In the genomic region with DNA sequence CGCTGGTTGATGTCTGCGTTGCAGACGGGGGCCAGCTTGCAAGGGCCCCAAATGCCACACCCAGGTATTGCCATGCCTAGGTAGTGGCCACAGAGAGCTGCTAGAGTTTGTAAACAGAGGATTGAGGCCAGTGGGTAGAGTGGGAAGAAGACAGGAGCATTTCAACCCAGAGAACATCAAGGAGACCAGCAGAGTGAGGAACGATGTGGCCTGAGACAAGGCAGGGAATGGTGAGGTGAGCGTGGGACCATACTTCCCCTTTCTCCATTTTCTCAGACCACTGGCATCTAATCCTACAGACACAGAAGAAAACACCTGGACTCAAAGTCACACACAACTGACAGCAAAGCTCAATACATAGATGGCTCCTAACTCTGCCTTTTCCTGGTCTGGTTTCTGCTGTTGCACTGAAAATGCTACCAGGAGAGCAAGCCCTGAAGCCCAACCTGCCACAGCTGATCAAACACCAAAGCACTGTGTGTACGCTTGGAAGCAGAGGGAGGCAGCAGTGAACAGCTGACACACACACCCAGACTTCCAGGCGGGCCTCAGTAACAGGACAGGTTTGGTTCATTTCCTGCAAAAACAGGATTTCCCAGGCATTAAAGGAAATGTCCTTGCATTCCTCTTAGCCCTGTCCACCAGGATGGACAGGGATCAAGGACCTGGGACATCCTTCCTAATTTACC, we compare ENCODE assay signal across 8 cellular contexts. TPM values are rescaled to one million over a fixed set of nuclear protein-coding genes. Genes with fewer than 3 reads are reported as not detected.
DNase-seq lines count a peak whose midpoint lies in the region; ATAC-seq and TF ChIP-seq lines count a peak whose summit lies in the region.

No MANE protein-coding gene starts in this region.

- H3K9me3 Mint-ChIP-seq in endodermal cell = no peaks in the 10 kb centered on the region

- peak overlapping the region; percentile 76 for H3K27ac Mint-ChIP-seq in endodermal cell

- H3K4me1 Mint-ChIP-seq in endodermal cell = peaks cover 49% of the 10 kb centered on the region

- peaks cover 19% of the 10 kb centered on the region for H3K9me3 ChIP-seq in endodermal cell (ENCODE audit: control insufficient read depth, low read length)

- ATAC-seq in GM18511 (IDR thresholded peaks at IDR 0.05; ENCODE audit: unreplicated experiment) (peak; percentile 40), HG03025 (IDR thresholded peaks at IDR 0.05; ENCODE audit: low FRiP score, unreplicated experiment) (no peak), GM18517 (IDR thresholded peaks at IDR 0.05; ENCODE audit: unreplicated experiment) (no peak), GM19452 (IDR thresholded peaks at IDR 0.05; ENCODE audit: unreplicated experiment) (no peak)

- peak overlapping the region; percentile 79 for H3K4me3 ChIP-seq in endodermal cell (ENCODE audit: low read length)

- peaks cover 29% of the 10 kb centered on the region for H3K36me3 ChIP-seq in endodermal cell (ENCODE audit: control insufficient read depth, insufficient read depth, low read length)

- TF ChIP-seq CTCF in endodermal cell (conservative IDR thresholded peaks at IDR 0.05) = no peak

- no peaks in the 10 kb centered on the region for H3K27me3 Mint-ChIP-seq in endodermal cell (ENCODE audit: insufficient read depth)

- H3K27ac ChIP-seq in endodermal cell (ENCODE audit: low read depth, low read length) = no peak overlapping the region

- peaks cover 21% of the 10 kb centered on the region for H3K4me1 ChIP-seq in endodermal cell (ENCODE audit: control insufficient read depth, insufficient read depth, low read length)

- 80 to 88% methylated on average over 7 of the region's 7 CpGs for WGBS in endodermal cell (ENCODE audit: insufficient coverage in 1 of 2, insufficient read length in 1 of 2), 2 experiments

- H3K9ac ChIP-seq in endodermal cell (ENCODE audit: extremely low read depth, low read length, poor library complexity, severe bottlenecking) = peak overlapping the region; percentile 7

- H3K4me3 Mint-ChIP-seq in endodermal cell = peak overlapping the region; percentile 79

- H3K36me3 Mint-ChIP-seq in endodermal cell (ENCODE audit: low read depth) = peaks cover 36% of the 10 kb centered on the region

- H3K27me3 ChIP-seq in endodermal cell (ENCODE audit: control insufficient read depth, insufficient read depth, low read length, poor library complexity, severe bottlenecking) = no peaks in the 10 kb centered on the region

- peak; percentile 60 for DNase-seq in NCI-H2171 treated with DMSO at 0.1 percent for 48 hours (lab: John Stamatoyannopoulos, UW)
- DNase-seq in endodermal cell = peak; percentile 79
- peak; percentile 42 for DNase-seq in retina
- no peak for DNase-seq in NK-92 treated with Interleukin-12 subunit alpha and Interleukin-12 subunit beta, amount 100 ng/mL, for 24 hours (lab: John Stamatoyannopoulos, UW)

RNA-seq across cellular contexts. Expression of a gene that starts 1.6 kb away (rescaled TPM):
- total RNA-seq in endodermal cell = 100 to 1,000 TPM in 1 of 2 donors, 10 to 100 TPM in 1; 66.0 to 105 TPM
- 22.2 TPM for polyA plus RNA-seq in endodermal cell (2013, experiment 1 of 2)
- 27.3 TPM for polyA plus RNA-seq in endodermal cell (2013, experiment 2 of 2)
